In the genomic region with DNA sequence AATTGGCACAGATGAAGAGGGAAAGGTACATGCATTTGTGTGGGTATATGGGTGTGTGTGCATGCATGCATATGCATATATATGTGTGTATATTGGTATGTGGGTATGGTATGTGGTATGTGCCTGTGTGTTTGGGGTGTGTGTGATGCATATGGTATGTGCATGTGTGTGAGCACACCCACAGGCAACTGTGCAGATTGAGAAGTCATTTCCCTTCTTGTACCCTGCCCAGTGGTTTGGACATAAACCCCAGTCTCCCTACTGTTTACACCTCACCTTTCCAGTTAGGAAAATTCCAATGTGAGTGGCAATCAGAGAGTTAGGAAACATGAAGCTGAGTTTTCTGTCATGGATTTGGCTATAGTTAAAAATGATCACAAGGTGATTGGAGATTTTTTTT, we compare ENCODE assay signal across 35 cellular contexts.
A peak's percentile ranks its signal among the peaks of the same experiment; 100 is the strongest.
DNase-seq lines count a peak whose midpoint lies in the region; ATAC-seq, FAIRE-seq and TF ChIP-seq lines count a peak whose summit lies in the region.
"Had no signal": no experiment of that assay in that cellular context is flagged by ENCODE, and none has a peak within 500 bp of the region (broad histone marks: within the 10 kb centered on the region; RNA-seq: fewer than 3 reads in every experiment).

No MANE protein-coding gene starts in this region.

- H3K79me2 ChIP-seq in HepG2 (ENCODE audit: insufficient read depth, low read length) = no peaks in the 10 kb centered on the region

- H3K4me3 ChIP-seq in liver (ENCODE audit: low read depth in 1 of 3, low read length in 3 of 3) (no peak overlapping the region), HepG2 (replicated peaks in 1 of 3; ENCODE audit: insufficient read depth in 1 of 3, low read depth in 2 of 3, low read length in 3 of 3) (no peak overlapping the region), esophagus muscularis mucosa (no peak overlapping the region), right lobe of liver (no peak overlapping the region), tibial nerve (no peak overlapping the region)
- H3K4me3 ChIP-seq: A549; BLaER1; BLaER1 treated with 17β-estradiol and CSF1 and Interleukin-3, amounts not matched to agents 10 nM and 100 nM had no signal

- no peaks in the 10 kb centered on the region for H3K27me3 ChIP-seq in liver (ENCODE audit: control insufficient read depth in 4 of 4, insufficient read depth in 4 of 4, low read length in 3 of 4)
- H3K27me3 ChIP-seq in HepG2 (ENCODE audit: control insufficient read depth in 1 of 2, insufficient read depth in 2 of 2, low read length in 2 of 2) = no peaks in the 10 kb centered on the region
- H3K27me3 ChIP-seq in esophagus muscularis mucosa = no peaks in the 10 kb centered on the region
- H3K27me3 ChIP-seq in right lobe of liver = no peaks in the 10 kb centered on the region
- no peaks in the 10 kb centered on the region for H3K27me3 ChIP-seq in tibial nerve
- H3K27me3 ChIP-seq: BE2C; BLaER1; BLaER1 treated with 17β-estradiol and CSF1 and Interleukin-3, amounts not matched to agents 10 nM and 100 nM had no signal

- in situ Hi-C loops in HepG2 (cut with HindIII; ENCODE audit: extremely low pct_ligation_motif_present, low pct_unique_long_range_greater_than_20kb) = no loop called here

- H3K4me1 ChIP-seq in liver (ENCODE audit: control insufficient read depth in 4 of 4, insufficient read depth in 4 of 4, low read length in 3 of 4) (peaks cover 0 to 9% (median 5%) of the 10 kb centered on the region in 4 donors), HepG2 (ENCODE audit: insufficient read depth, low read length) (peaks cover 41% of the 10 kb centered on the region), esophagus muscularis mucosa (peaks cover 0 to 14% (median 5%) of the 10 kb centered on the region in 4 donors), right lobe of liver (peaks cover 0 to 5% (median 0%) of the 10 kb centered on the region in 4 donors), tibial nerve (no peaks in the 10 kb centered on the region)
- H3K4me1 ChIP-seq: A549; BE2C; BLaER1; BLaER1 treated with 17β-estradiol and CSF1 and Interleukin-3, amounts not matched to agents 10 nM and 100 nM; Caco-2 had no signal

- ATAC-seq in HepG2 (no peak), right lobe of liver (peak; percentile 47 to 83 (median 76))
- ATAC-seq: A549; CD8-positive, alpha-beta T cell had no signal

- H3K9ac ChIP-seq in liver (ENCODE audit: low read depth in 1 of 2, low read length in 2 of 2) (no peak overlapping the region), HepG2 (ENCODE audit: insufficient read depth, low read depth, low read length) (no peak overlapping the region)
- H3K9ac ChIP-seq: BLaER1; BLaER1 treated with 17β-estradiol and CSF1 and Interleukin-3, amounts not matched to agents 10 nM and 100 nM had no signal

- FAIRE-seq in HepG2 (lab: Jason Lieb, UNC) (no peak), urothelium cell line (lab: Jason Lieb, UNC) (peak; percentile 46)
- FAIRE-seq: A204.1, A549, D721Med had no signal

- no peak overlapping the region for H3K4me2 ChIP-seq in HepG2 (ENCODE audit: low read depth, low read length)
- H3K4me2 ChIP-seq: A549; BLaER1; BLaER1 treated with 17β-estradiol and CSF1 and Interleukin-3, amounts not matched to agents 10 nM and 100 nM had no signal

- H2AFZ ChIP-seq in HepG2 (ENCODE audit: low read length) = no peak overlapping the region

- no peaks in the 10 kb centered on the region for H4K20me1 ChIP-seq in HepG2 (ENCODE audit: insufficient read depth, low read length)
- H4K20me1 ChIP-seq: BLaER1; BLaER1 treated with 17β-estradiol and CSF1 and Interleukin-3, amounts not matched to agents 10 nM and 100 nM had no signal

- DNase-seq in HepG2 (ENCODE audit: low spot score) (no peak), esophagus muscularis mucosa (ENCODE audit: extremely low spot score) (peak; percentile 62), right lobe of liver (no peak), urothelium cell line (ENCODE audit: low spot score) (no peak), NCI-H446 (lab: John Stamatoyannopoulos, UW) (no peak), tibial nerve (ENCODE audit: low spot score in 2 of 2) (no peak), GM03348 (ENCODE audit: low spot score) (no peak)
- DNase-seq: 8988T; ACHN; AML-193; BE2C; C1 segment of cervical spinal cord; Caco-2; Calu3; CD4-positive, alpha-beta memory T cell; CD4-positive, alpha-beta T cell; CD4-positive, CD25-positive, alpha-beta regulatory T cell; CD8-positive, alpha-beta memory T cell; CD8-positive, alpha-beta T cell; COR-L47; DMS 273 treated with DMSO at 0.1 percent for 48 hours; DMS153; DMS53; DMS79; DMS79 treated with DMSO at 0.1 percent for 48 hours; DND-41; EL had no signal

- TF ChIP-seq EP300 in HepG2 (IDR thresholded peaks at IDR 0.05; ENCODE audit: low read depth in 2 of 2, low read length in 2 of 2) (no peak), HepG2 (CRISPR knock-in tag; IDR thresholded peaks at IDR 0.05; ENCODE audit: borderline replicate concordance) (no peak), esophagus muscularis mucosa (IDR thresholded peaks at IDR 0.05) (no peak), tibial nerve (IDR thresholded peaks at IDR 0.05) (no peak)

- H3K27ac ChIP-seq in liver (ENCODE audit: low read depth in 1 of 2, low read length in 2 of 2) (no peak overlapping the region), HepG2 (ENCODE audit: extremely low read length, insufficient read depth, low read length) (no peak overlapping the region), esophagus muscularis mucosa (replicated peaks in 1 of 4) (no peak overlapping the region), right lobe of liver (no peak overlapping the region), tibial nerve (no peak overlapping the region)
- H3K27ac ChIP-seq: 22Rv1; A549; BLaER1; BLaER1 treated with 17β-estradiol and CSF1 and Interleukin-3, amounts not matched to agents 10 nM and 100 nM; C4-2B had no signal

- H3K9me3 ChIP-seq in liver (ENCODE audit: control insufficient read depth in 4 of 4, low read length in 3 of 4) (peaks cover 0 to 3% (median 0%) of the 10 kb centered on the region in 4 donors), HepG2 (ENCODE audit: low read length) (peaks cover 5% of the 10 kb centered on the region), esophagus muscularis mucosa (peaks cover 0 to 11% (median 2%) of the 10 kb centered on the region in 4 donors), right lobe of liver (no peaks in the 10 kb centered on the region), tibial nerve (peaks cover 0 to 8% (median 0%) of the 10 kb centered on the region in 4 donors)
- H3K9me3 ChIP-seq: A549, BE2C, Caco-2 had no signal

- CTCF ChIA-PET in HepG2 (lab: Yijun Ruan, JAX; ENCODE audit: low intra/inter-chr PET ratio, low total read pairs) = no interaction called here

- no TSS peak for BruUV-seq in HepG2 (replicated peaks; lab: Mats Ljungman, UMichigan)

- no peak for TF ChIP-seq POLR2A in HepG2 (IDR thresholded peaks at IDR 0.05; ENCODE audit: insufficient read depth in 1 of 2, low read depth in 2 of 2, low read length in 2 of 2)
- TF ChIP-seq POLR2A in esophagus muscularis mucosa (IDR thresholded peaks at IDR 0.05; ENCODE audit: low read depth) = no peak
- TF ChIP-seq POLR2A in right lobe of liver (IDR thresholded peaks at IDR 0.05) = no peak
- TF ChIP-seq POLR2A in tibial nerve (IDR thresholded peaks at IDR 0.05) = no peak

- no peak for TF ChIP-seq CTCF in liver (IDR thresholded peaks at IDR 0.05; ENCODE audit: low read depth, low read length, missing input control)
- no peak for TF ChIP-seq CTCF in HepG2 (CRISPR knock-in tag; IDR thresholded peaks at IDR 0.05)
- no peak for TF ChIP-seq CTCF in esophagus muscularis mucosa (IDR thresholded peaks at IDR 0.05)
- no peak for TF ChIP-seq CTCF in right lobe of liver (IDR thresholded peaks at IDR 0.05)
- TF ChIP-seq CTCF in tibial nerve (IDR thresholded peaks at IDR 0.05) = no peak

- intact Hi-C loops in HepG2 (cut with micrococcal nuclease; ENCODE audit: unreplicated experiment) = no loop called here
- intact Hi-C loops in esophagus muscularis mucosa (cut with DNase I) = no loop called here
- intact Hi-C loops in right lobe of liver (cut with DNase I) = no loop called here

- H3K36me3 ChIP-seq in liver (ENCODE audit: control insufficient read depth in 4 of 4, insufficient read depth in 3 of 4, low read depth in 1 of 4, low read length in 3 of 4) (no peaks in the 10 kb centered on the region), HepG2 (replicated peaks in 1 of 2; ENCODE audit: control insufficient read depth in 1 of 2, insufficient read depth in 2 of 2, low read length in 2 of 2) (no peaks in the 10 kb centered on the region), esophagus muscularis mucosa (no peaks in the 10 kb centered on the region), right lobe of liver (no peaks in the 10 kb centered on the region), tibial nerve (no peaks in the 10 kb centered on the region)
- H3K36me3 ChIP-seq: BE2C; BLaER1; BLaER1 treated with 17β-estradiol and CSF1 and Interleukin-3, amounts not matched to agents 10 nM and 100 nM had no signal

- TF ChIP-seq RAD21 in liver (IDR thresholded peaks at IDR 0.05) (no peak), HepG2 (CRISPR knock-in tag; IDR thresholded peaks at IDR 0.05) (no peak)

- POLR2A ChIA-PET in HepG2 (lab: Yijun Ruan, JAX) = no interaction called here

TF ChIP-seq in liver, 16 proteins besides CTCF, POLR2A, EP300 and RAD21 (continues in another document):
- peak; percentile 40 to 41 for TF ChIP-seq HNF4A (conservative IDR thresholded peaks at IDR 0.05)
- peak in 1 of 2 donors; percentile 53 for TF ChIP-seq RXRA (IDR thresholded peaks at IDR 0.05)
- no peak for TF ChIP-seq EGR1 (IDR thresholded peaks at IDR 0.05; ENCODE audit: low read depth in 2 of 2)

TF ChIP-seq in HepG2, 621 proteins besides CTCF, POLR2A, EP300 and RAD21 (continues in another document):
- TF ChIP-seq ZFP41 (CRISPR knock-in tag; IDR thresholded peaks at IDR 0.05; ENCODE audit: borderline replicate concordance) (no peak), ZNF564 (CRISPR knock-in tag; IDR thresholded peaks at IDR 0.05) (no peak), RARA (CRISPR knock-in tag; IDR thresholded peaks at IDR 0.05) (no peak)
